In the genomic region with DNA sequence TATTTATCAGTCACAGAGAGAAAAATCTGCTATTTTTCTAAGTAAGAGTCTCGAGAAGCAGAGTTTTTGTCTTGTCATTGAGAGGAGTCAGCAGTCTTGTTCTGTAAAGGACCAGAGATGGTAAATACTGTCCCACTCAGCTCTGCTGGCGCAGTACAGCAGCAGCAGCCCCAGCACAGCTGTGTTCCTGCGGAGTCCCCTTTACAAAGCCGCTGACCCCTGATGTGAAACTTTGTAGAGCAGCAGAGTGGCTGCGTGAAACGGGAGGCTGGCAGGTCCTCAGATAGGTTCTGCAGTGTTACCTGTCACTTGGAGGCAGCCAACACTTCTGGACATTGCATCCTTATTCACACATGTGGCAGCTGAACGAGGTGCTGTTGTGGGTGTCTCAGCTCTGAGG, we compare ENCODE assay signal across 15 cellular contexts. TPM values are rescaled to one million over a fixed set of nuclear protein-coding genes. Genes with fewer than 3 reads are reported as not detected.
DNase-seq lines count a peak whose midpoint lies in the region; ATAC-seq and TF ChIP-seq lines count a peak whose summit lies in the region.
"Had no signal": no experiment of that assay in that cellular context is flagged by ENCODE, and none has a peak within 500 bp of the region (broad histone marks: within the 10 kb centered on the region; RNA-seq: fewer than 3 reads in every experiment).

No MANE protein-coding gene starts in this region.

- H3K27ac Mint-ChIP-seq in activated naive CD4-positive, alpha-beta T cell treated with anti-CD3 and anti-CD28 coated beads, Interleukin-2, amount 10 ng/mL, durations not matched to agents 7 days and 5 days = peak overlapping the region; percentile 97
- peak overlapping the region; percentile 90 to 100 for H3K27ac Mint-ChIP-seq in T-cell

- CTCF ChIA-PET in activated naive CD4-positive, alpha-beta T cell treated with anti-CD3 and anti-CD28 coated beads, Interleukin-2, amount 10 ng/mL, durations not matched to agents 7 days and 5 days (lab: Charles Lee) = interaction anchor here (0.6 to 6.4 kb wide), 8 partner anchors 10 to 536 kb away, joined by 3 to 74 read pairs (median 9); no protein-coding TSS in a partner anchor
- CTCF ChIA-PET in T-cell (lab: Charles Lee) = interaction anchor here in 1 of 2 donors (2.4 kb wide), 1 partner anchor 418 kb away, joined by 15 read pairs; the partner anchor contains the start of gene PTPN4
- CTCF ChIA-PET in GM10248 (lab: Yijun Ruan, JAX) = interaction anchor here (0.7 to 10.0 kb wide), 13 partner anchors 31 to 537 kb away, joined by 3 to 100 read pairs (median 4); partner anchors contain the start of genes TMEM177 and TMEM185B

- ATAC-seq in T-cell (replicated peaks in 1 of 4) = no peak

- no peaks in the 10 kb centered on the region for H3K27me3 ChIP-seq in esophagus squamous epithelium
- H3K27me3 ChIP-seq: ascending aorta had no signal

- H3K4me3 Mint-ChIP-seq in activated naive CD4-positive, alpha-beta T cell treated with anti-CD3 and anti-CD28 coated beads, Interleukin-2, amount 10 ng/mL, durations not matched to agents 7 days and 5 days = peak overlapping the region; percentile 88
- H3K4me3 Mint-ChIP-seq in T-cell = peak overlapping the region; percentile 86 to 91 (median 90)

- peaks cover 72% of the 10 kb centered on the region for H3K4me1 Mint-ChIP-seq in activated naive CD4-positive, alpha-beta T cell treated with anti-CD3 and anti-CD28 coated beads, Interleukin-2, amount 10 ng/mL, durations not matched to agents 7 days and 5 days
- H3K4me1 Mint-ChIP-seq in T-cell = peaks cover 60 to 70% (median 70%) of the 10 kb centered on the region in 3 donors

- H3K27ac ChIP-seq in esophagus squamous epithelium = peak overlapping the region in 3 of 4 donors; percentile 85 to 89 (median 85)
- H3K27ac ChIP-seq: ascending aorta had no signal

- peak overlapping the region in 1 of 4 donors; percentile 64 for H3K4me3 ChIP-seq in esophagus squamous epithelium
- H3K4me3 ChIP-seq: ascending aorta had no signal

- WGBS in esophagus squamous epithelium, 2 donors = 61 to 65% methylated on average over 7 of the region's 7 CpGs

- intact Hi-C loops in esophagus squamous epithelium (cut with DNase I) = loop anchor here (10.0 kb wide), 1 partner anchor 473 kb away; no protein-coding TSS in a partner anchor
- intact Hi-C loops in posterior cingulate gyrus (cut with DNase I) = loop anchor here (5.0 kb wide), 2 partner anchors 134 to 476 kb away; no protein-coding TSS in a partner anchor

- no peak for DNase-seq in activated naive CD4-positive, alpha-beta T cell treated with anti-CD3 and anti-CD28 coated beads, Interleukin-2, amount 10 ng/mL, durations not matched to agents 7 days and 5 days
- DNase-seq in activated naive CD4-positive, alpha-beta T cell treated with anti-CD3 and anti-CD28 coated beads, Interleukin-2, amount 50 U/mL, for 16 hours = no peak
- DNase-seq in T-cell (no peak), esophagus squamous epithelium (lab: John Stamatoyannopoulos, UW) (no peak), NOMO-1 treated with DMSO at 0.1 percent for 48 hours (lab: John Stamatoyannopoulos, UW; ENCODE audit: unreplicated experiment) (no peak), NCI-H2081 (lab: John Stamatoyannopoulos, UW) (no peak), GM10248 (ENCODE audit: extremely low spot score) (no peak), posterior cingulate gyrus (no peak)
- DNase-seq: DMS53, NCI-H1417, T1000, trophoblast cell had no signal

- POLR2A ChIA-PET in T-cell (lab: Charles Lee) = interaction anchor here in 1 of 2 donors (1.1 kb wide), 1 partner anchor 1559 kb away, joined by 14 read pairs; the partner anchor contains the start of gene NIFK
- POLR2A ChIA-PET in GM10248 (lab: Yijun Ruan, JAX) = no interaction called here

- TF ChIP-seq POLR2A in esophagus squamous epithelium (IDR thresholded peaks at IDR 0.05) = no peak

- H3K4me1 ChIP-seq in esophagus squamous epithelium = peaks cover 3 to 31% (median 16%) of the 10 kb centered on the region in 3 donors

- H3K27me3 Mint-ChIP-seq in activated naive CD4-positive, alpha-beta T cell treated with anti-CD3 and anti-CD28 coated beads, Interleukin-2, amount 10 ng/mL, durations not matched to agents 7 days and 5 days = no peaks in the 10 kb centered on the region
- H3K27me3 Mint-ChIP-seq in T-cell = no peaks in the 10 kb centered on the region

- TF ChIP-seq CTCF in esophagus squamous epithelium (IDR thresholded peaks at IDR 0.05) (no peak), GM10248 (IDR thresholded peaks at IDR 0.05; ENCODE audit: control extremely low read depth, extremely low read depth, low read depth, missing control alignments) (no peak)

- H3K9me3 Mint-ChIP-seq in activated naive CD4-positive, alpha-beta T cell treated with anti-CD3 and anti-CD28 coated beads, Interleukin-2, amount 10 ng/mL, durations not matched to agents 7 days and 5 days = no peaks in the 10 kb centered on the region
- H3K9me3 Mint-ChIP-seq in T-cell = no peaks in the 10 kb centered on the region
- H3K9me3 Mint-ChIP-seq: dendritic cell treated with granulocyte-macrophage colony-stimulating factor and Interleukin-4, amounts not matched to agents 40 ng/mL and 50 ng/mL, for 4 days had no signal

- peaks cover 23% of the 10 kb centered on the region for H3K36me3 Mint-ChIP-seq in activated naive CD4-positive, alpha-beta T cell treated with anti-CD3 and anti-CD28 coated beads, Interleukin-2, amount 10 ng/mL, durations not matched to agents 7 days and 5 days
- H3K36me3 Mint-ChIP-seq in T-cell = no peaks in the 10 kb centered on the region

- H3K36me3 ChIP-seq in esophagus squamous epithelium = no peaks in the 10 kb centered on the region

- no peaks in the 10 kb centered on the region for H3K9me3 ChIP-seq in esophagus squamous epithelium
- H3K9me3 ChIP-seq: ascending aorta, psoas muscle had no signal

RNA-seq across cellular contexts. Expression of gene TMEM185B, which starts 45.2 kb away (rescaled TPM):
- total RNA-seq in T-cell (10 to 100 TPM; 14.8 to 25.2 (median 21.9) TPM), esophagus squamous epithelium (10 to 100 TPM; 20.9 to 24.8 (median 23.3) TPM)
